In the genomic region with DNA sequence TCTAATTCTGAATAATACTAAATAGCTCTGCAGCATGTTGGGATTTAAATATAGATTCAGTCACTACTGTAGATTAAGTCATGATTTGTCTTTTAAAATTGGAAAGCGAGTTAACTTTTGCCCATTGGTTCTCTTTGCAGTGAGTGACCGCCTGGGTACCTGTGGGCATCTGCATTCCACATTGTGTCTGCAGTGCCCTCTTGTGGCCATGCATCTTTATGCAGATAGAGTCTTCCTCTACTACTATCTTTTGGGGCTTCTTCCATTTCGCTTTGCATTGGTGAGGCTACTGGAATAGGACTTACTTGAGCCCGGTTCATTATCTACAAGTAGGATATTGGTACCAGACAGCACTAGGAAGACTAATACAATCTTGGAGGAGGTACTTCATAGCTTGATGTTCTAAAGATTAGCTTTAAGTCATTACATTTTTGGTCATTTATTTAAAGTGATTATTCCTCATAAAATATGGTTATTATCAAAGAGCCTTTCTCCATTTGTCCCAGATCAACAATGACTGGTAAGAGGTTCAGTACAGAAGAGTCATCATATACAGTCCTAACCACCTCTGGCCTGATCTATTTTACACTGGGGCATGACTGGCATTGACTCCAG, we compare ENCODE assay signal across 9 cellular contexts.
DNase-seq lines count a peak whose midpoint lies in the region; ATAC-seq, FAIRE-seq and TF ChIP-seq lines count a peak whose summit lies in the region.
"Had no signal": no experiment of that assay in that cellular context is flagged by ENCODE, and none has a peak within 500 bp of the region (broad histone marks: within the 10 kb centered on the region; RNA-seq: fewer than 3 reads in every experiment).

No MANE protein-coding gene starts in this region.

- intact Hi-C loops in left ventricle myocardium inferior (cut with micrococcal nuclease), result no loop called here

- H3K27ac Mint-ChIP-seq in activated naive CD4-positive, alpha-beta T cell treated with anti-CD3 and anti-CD28 coated beads, Interleukin-2, amount 10 ng/mL, durations not matched to agents 7 days and 5 days, result no peak overlapping the region

- DNase-seq in GM03348 (ENCODE audit: low spot score) (peak; percentile 71), HPDE6-E6E7 (ENCODE audit: extremely low spot score) (peak; percentile 31), RPMI7951 (ENCODE audit: low read depth) (peak; percentile 35), left ventricle myocardium inferior (no peak), small intestine (peak; percentile 67), 8988T (no peak)
- DNase-seq in activated naive CD4-positive, alpha-beta T cell treated with anti-CD3 and anti-CD28 coated beads, Interleukin-2, amount 10 ng/mL, durations not matched to agents 7 days and 5 days, result peak; percentile 56

- H3K27me3 ChIP-seq in left ventricle myocardium inferior (ENCODE audit: low read depth) (peaks cover 14% of the 10 kb centered on the region), small intestine (ENCODE audit: control insufficient read depth in 2 of 2, insufficient read depth in 2 of 2, low read length in 2 of 2) (no peaks in the 10 kb centered on the region)

- peaks cover 3% of the 10 kb centered on the region for H3K4me1 ChIP-seq in left ventricle myocardium inferior
- no peaks in the 10 kb centered on the region for H3K4me1 ChIP-seq in small intestine (ENCODE audit: control insufficient read depth in 2 of 2, insufficient read depth in 1 of 2, low read depth in 1 of 2, low read length in 1 of 2)

- no peak overlapping the region for H3K4me3 Mint-ChIP-seq in activated naive CD4-positive, alpha-beta T cell treated with anti-CD3 and anti-CD28 coated beads, Interleukin-2, amount 10 ng/mL, durations not matched to agents 7 days and 5 days

- H3K4me3 ChIP-seq in left ventricle myocardium inferior (no peak overlapping the region), small intestine (ENCODE audit: low read depth in 1 of 2, low read length in 2 of 2) (no peak overlapping the region)

- FAIRE-seq in small intestine (lab: Jason Lieb, UNC), result no peak
- FAIRE-seq: islet of Langerhans had no signal

- H3K27me3 Mint-ChIP-seq in activated naive CD4-positive, alpha-beta T cell treated with anti-CD3 and anti-CD28 coated beads, Interleukin-2, amount 10 ng/mL, durations not matched to agents 7 days and 5 days, result peaks cover 4% of the 10 kb centered on the region

- H3K9me3 ChIP-seq in left ventricle myocardium inferior (replicated peaks) (no peaks in the 10 kb centered on the region), small intestine (ENCODE audit: control insufficient read depth, low read depth) (no peaks in the 10 kb centered on the region)

- ATAC-seq in GM21390 (IDR thresholded peaks at IDR 0.05; ENCODE audit: unreplicated experiment), result peak; percentile 92

- H3K36me3 Mint-ChIP-seq in activated naive CD4-positive, alpha-beta T cell treated with anti-CD3 and anti-CD28 coated beads, Interleukin-2, amount 10 ng/mL, durations not matched to agents 7 days and 5 days, result no peaks in the 10 kb centered on the region

- peak; percentile 81 for TF ChIP-seq CTCF in left ventricle myocardium inferior (IDR thresholded peaks at IDR 0.05; ENCODE audit: borderline replicate concordance)

- H3K36me3 ChIP-seq in left ventricle myocardium inferior (no peaks in the 10 kb centered on the region), small intestine (ENCODE audit: control insufficient read depth in 2 of 2, insufficient read depth in 2 of 2, low read length in 2 of 2) (no peaks in the 10 kb centered on the region)

- 34 to 54% (median 38%) methylated on average over 4 of the region's 4 CpGs for WGBS in small intestine, 3 donors

- CTCF ChIA-PET in activated naive CD4-positive, alpha-beta T cell treated with anti-CD3 and anti-CD28 coated beads, Interleukin-2, amount 10 ng/mL, durations not matched to agents 7 days and 5 days (lab: Charles Lee), result interaction anchor here (0.7 to 2.2 kb wide), 18 partner anchors 8 to 293 kb away, joined by 3 to 8 read pairs (median 4); no protein-coding TSS in a partner anchor

- H3K4me1 Mint-ChIP-seq in activated naive CD4-positive, alpha-beta T cell treated with anti-CD3 and anti-CD28 coated beads, Interleukin-2, amount 10 ng/mL, durations not matched to agents 7 days and 5 days, result no peaks in the 10 kb centered on the region

- H3K27ac ChIP-seq in left ventricle myocardium inferior (replicated peaks) (no peak overlapping the region), small intestine (ENCODE audit: low read depth in 1 of 2, low read length in 1 of 2) (no peak overlapping the region)

- H3K9me3 Mint-ChIP-seq in activated naive CD4-positive, alpha-beta T cell treated with anti-CD3 and anti-CD28 coated beads, Interleukin-2, amount 10 ng/mL, durations not matched to agents 7 days and 5 days, result no peaks in the 10 kb centered on the region

Comparison
In these comparisons a context has a peak if more than half of its experiments do, and no peak if none do; other contexts are left out.
1. DNase-seq: peak in GM03348 (single experiment), HPDE6-E6E7 (single experiment), RPMI7951 (single experiment), activated naive CD4-positive, alpha-beta T cell treated with anti-CD3 and anti-CD28 coated beads, Interleukin-2, amount 10 ng/mL, durations not matched to agents 7 days and 5 days (single experiment) and small intestine (single experiment); none in left ventricle myocardium inferior (single experiment) and 8988T (single experiment).